8 cellular contexts compared by ENCODE assay signal in the genomic region with DNA sequence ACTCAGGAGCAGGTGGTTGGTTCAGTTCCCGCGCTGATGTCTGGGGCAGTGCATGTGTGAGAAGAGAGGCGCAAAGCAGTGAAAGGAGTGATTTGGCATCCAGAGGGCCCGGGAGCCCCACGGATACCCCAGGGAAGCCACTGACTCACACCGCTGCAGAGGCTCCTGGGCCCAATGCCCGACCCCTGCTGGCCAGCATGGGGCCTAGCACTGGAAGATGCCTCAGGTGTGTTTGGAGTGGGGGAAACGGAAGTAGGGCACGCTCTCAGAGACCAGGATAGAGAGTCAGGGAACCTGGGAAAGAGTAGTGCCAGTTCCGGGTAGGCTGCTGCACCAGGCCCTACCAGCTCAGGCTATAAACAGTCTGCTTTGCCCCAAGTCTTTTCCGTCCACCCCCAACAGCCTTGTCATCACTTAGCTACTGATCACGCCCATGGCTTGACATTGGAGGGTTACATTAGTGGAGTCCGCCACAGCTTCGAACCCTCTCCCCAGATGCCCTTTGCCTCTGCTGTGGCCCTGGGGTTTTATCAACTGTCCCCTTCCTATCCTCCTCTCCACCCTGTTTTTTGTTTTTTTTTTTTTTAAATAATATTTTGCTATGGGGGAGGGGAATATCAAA. TPM values are rescaled to one million over a fixed set of nuclear protein-coding genes. Genes with fewer than 3 reads are reported as not detected.
DNase-seq lines count a peak whose midpoint lies in the region; ATAC-seq and TF ChIP-seq lines count a peak whose summit lies in the region.

No MANE protein-coding gene starts in this region.

- H3K9me3 ChIP-seq in prostate gland = no peaks in the 10 kb centered on the region

- H3K27ac Mint-ChIP-seq in activated T-cell treated with anti-CD3 and anti-CD28 coated beads, Interleukin-2, amount 50 U/mL, for 24 hours = peak overlapping the region; percentile 82

- H3K4me3 Mint-ChIP-seq in activated T-cell treated with anti-CD3 and anti-CD28 coated beads, Interleukin-2, amount 50 U/mL, for 24 hours = no peak overlapping the region

- peak; percentile 32 for TF ChIP-seq POLR2A in GM15510 (IDR thresholded peaks at IDR 0.05; ENCODE audit: borderline replicate concordance, extremely low read depth, insufficient read length)
- no peak for TF ChIP-seq POLR2A in prostate gland (IDR thresholded peaks at IDR 0.05)

- H3K27ac ChIP-seq in prostate gland = no peak overlapping the region

- TF ChIP-seq CTCF in AG10803 (conservative IDR thresholded peaks at IDR 0.05; ENCODE audit: low read length) (peak; percentile 78), prostate gland (IDR thresholded peaks at IDR 0.05) (peak; percentile 42 to 80 (median 58))

- H3K36me3 ChIP-seq in prostate gland = peaks cover 11 to 14% of the 10 kb centered on the region in 2 donors

- H3K9me3 Mint-ChIP-seq in activated T-cell treated with anti-CD3 and anti-CD28 coated beads, Interleukin-2, amount 50 U/mL, for 24 hours = no peaks in the 10 kb centered on the region

- H3K4me1 Mint-ChIP-seq in activated T-cell treated with anti-CD3 and anti-CD28 coated beads, Interleukin-2, amount 50 U/mL, for 24 hours (ENCODE audit: low read depth) = peaks cover 25% of the 10 kb centered on the region

- intact Hi-C loops in prostate gland (cut with DNase I) = loop anchor here (2.0 kb wide), 1 partner anchor 31 kb away; no protein-coding TSS in a partner anchor

- 35% methylated on average over 14 of the region's 14 CpGs for WGBS in prostate gland

- no peak overlapping the region for H3K4me3 ChIP-seq in AG10803 (ENCODE audit: low read length)
- no peak overlapping the region for H3K4me3 ChIP-seq in prostate gland

- H3K27me3 ChIP-seq in prostate gland (replicated peaks; ENCODE audit: insufficient read depth) = no peaks in the 10 kb centered on the region

- DNase-seq in AG10803 (ENCODE audit: low read depth) = peak; percentile 57
- DNase-seq in NCI-H2227 treated with DMSO at 0.1 percent for 48 hours (lab: John Stamatoyannopoulos, UW) = peak; percentile 21
- peak; percentile 67 for DNase-seq in activated T-cell treated with anti-CD3 and anti-CD28 coated beads, Interleukin-2, amount 50 U/mL, for 24 hours
- peak; percentile 51 for DNase-seq in fibroblast of the conjunctiva (ENCODE audit: low read depth)
- peak; percentile 43 for DNase-seq in prostate gland (ENCODE audit: low spot score)
- no peak for DNase-seq in DMS153 (lab: John Stamatoyannopoulos, UW)

- H3K4me1 ChIP-seq in prostate gland (replicated peaks) = no peaks in the 10 kb centered on the region

- no peaks in the 10 kb centered on the region for H3K27me3 Mint-ChIP-seq in activated T-cell treated with anti-CD3 and anti-CD28 coated beads, Interleukin-2, amount 50 U/mL, for 24 hours

- no peak for ATAC-seq in GM19328 (IDR thresholded peaks at IDR 0.05; ENCODE audit: unreplicated experiment)

- peaks cover 96% of the 10 kb centered on the region for H3K36me3 Mint-ChIP-seq in activated T-cell treated with anti-CD3 and anti-CD28 coated beads, Interleukin-2, amount 50 U/mL, for 24 hours (ENCODE audit: low read depth)

RNA-seq across cellular contexts. Expression of a gene that starts 9.5 kb away (rescaled TPM):
- 10 to 100 TPM; 30.8 to 92.5 TPM for total RNA-seq in prostate gland

RNA-seq across cellular contexts. Expression of a gene that starts 9.7 kb away (rescaled TPM):
- 10 to 100 TPM; 17.0 to 19.1 TPM for total RNA-seq in prostate gland

RNA-seq across cellular contexts. Expression of a gene that starts 16.8 kb away (rescaled TPM):
- total RNA-seq in prostate gland = 1 to 10 TPM; 1.2 to 1.7 TPM

RNA-seq across cellular contexts. Expression of a gene that starts 41.8 kb away (rescaled TPM):
- 10 to 100 TPM; 28.9 to 30.4 TPM for total RNA-seq in prostate gland
